ENCODE assay signal across 24 cellular contexts in the genomic region with DNA sequence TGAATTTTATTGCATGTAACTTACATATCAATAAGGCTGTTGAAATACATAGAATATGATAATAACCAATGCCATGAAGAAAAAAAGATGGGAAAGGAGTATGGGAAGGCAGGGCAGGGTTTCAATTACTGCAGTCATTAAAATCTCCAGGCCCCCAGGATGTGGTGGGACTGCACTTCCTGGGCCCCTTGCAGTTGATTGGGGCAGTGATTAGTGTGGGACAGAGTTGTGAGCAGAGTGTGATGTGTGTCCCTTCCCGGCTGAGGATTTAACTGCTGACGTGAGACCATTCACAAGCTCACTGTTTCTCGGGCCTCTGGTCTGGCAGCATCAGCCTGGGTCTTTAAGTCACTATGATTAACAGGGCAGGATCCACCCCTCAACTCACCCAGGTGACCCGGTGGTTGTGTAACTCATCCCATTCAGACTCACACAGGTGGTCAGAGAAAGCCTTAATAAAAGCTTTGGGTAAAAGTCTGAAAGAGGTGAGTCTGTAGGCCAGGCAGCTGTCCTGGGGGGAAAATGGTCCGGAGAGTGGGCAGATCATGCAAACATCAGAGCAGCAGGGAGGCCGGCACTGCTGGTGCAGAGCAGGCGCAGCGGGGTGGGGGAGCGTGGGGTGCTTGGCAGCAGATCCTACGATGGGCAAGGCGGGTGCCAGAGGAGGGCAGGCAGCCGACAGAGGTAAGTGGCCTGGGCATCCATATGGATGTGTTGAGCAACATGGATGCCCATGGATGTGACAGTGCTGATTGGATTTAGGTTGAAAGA. TPM values are rescaled to one million over a fixed set of nuclear protein-coding genes. Genes with fewer than 3 reads are reported as not detected.
DNase-seq lines count a peak whose midpoint lies in the region; ATAC-seq and TF ChIP-seq lines count a peak whose summit lies in the region.
"Had no signal": no experiment of that assay in that cellular context is flagged by ENCODE, and none has a peak within 500 bp of the region (broad histone marks: within the 10 kb centered on the region; RNA-seq: fewer than 3 reads in every experiment).

No MANE protein-coding gene starts in this region.

- H3K27me3 Mint-ChIP-seq in Calu3 (ENCODE audit: unreplicated experiment) = peaks cover 48% of the 10 kb centered on the region

- peak overlapping the region; percentile 60 for H3K23ac ChIP-seq in neuronal stem cell (ENCODE audit: low read depth, low read length, poor library complexity)

- intact Hi-C loops in left cardiac atrium (cut with DNase I) (no loop called here), Calu3 (cut with micrococcal nuclease; ENCODE audit: unreplicated experiment) (no loop called here)

- peak overlapping the region; percentile 30 for H3K9ac ChIP-seq in neuronal stem cell (ENCODE audit: low read depth, low read length, poor library complexity)

- H2BK120ac ChIP-seq in neuronal stem cell (ENCODE audit: low read depth, low read length) = no peak overlapping the region

- H4K8ac ChIP-seq in neuronal stem cell (ENCODE audit: low read depth, low read length) = no peak overlapping the region

- H4K91ac ChIP-seq in neuronal stem cell (ENCODE audit: low read depth, low read length, poor library complexity) = no peak overlapping the region

- H3K4me3 ChIP-seq in right atrium auricular region (no peak overlapping the region), neuronal stem cell (ENCODE audit: low read length in 2 of 2) (no peak overlapping the region)
- H3K4me3 ChIP-seq: SJSA1 had no signal

- H3K4me2 ChIP-seq in neuronal stem cell (ENCODE audit: insufficient read depth, low read length, poor library complexity, severe bottlenecking) = no peak overlapping the region

- H2AFZ ChIP-seq in neuronal stem cell (ENCODE audit: low read length) = no peak overlapping the region

- H2BK5ac ChIP-seq in neuronal stem cell (ENCODE audit: low read length) = no peak overlapping the region

- H2AK5ac ChIP-seq in neuronal stem cell (ENCODE audit: low read depth, low read length) = no peak overlapping the region

- no peak overlapping the region for H3K27ac ChIP-seq in right atrium auricular region
- H3K27ac ChIP-seq in cingulate gyrus (ENCODE audit: low read depth, low read length) = peak overlapping the region; percentile 47
- H3K27ac ChIP-seq in neuronal stem cell (replicated peaks; ENCODE audit: low read length) = no peak overlapping the region
- H3K27ac ChIP-seq: SJSA1 had no signal

- CTCF ChIA-PET in Calu3 (lab: Charles Lee) = no interaction called here

- H3K36me3 ChIP-seq in right atrium auricular region = no peaks in the 10 kb centered on the region
- no peaks in the 10 kb centered on the region for H3K36me3 ChIP-seq in neuronal stem cell (replicated peaks in 1 of 2; ENCODE audit: control insufficient read depth in 2 of 2, insufficient read depth in 2 of 2, low read length in 2 of 2)
- H3K36me3 ChIP-seq: SJSA1 had no signal

- H3K4me1 Mint-ChIP-seq in Calu3 (ENCODE audit: low read depth, unreplicated experiment) = no peaks in the 10 kb centered on the region

- H2BK12ac ChIP-seq in neuronal stem cell (ENCODE audit: low read length) = no peak overlapping the region

- no peak overlapping the region for H3K27ac Mint-ChIP-seq in Calu3 (ENCODE audit: unreplicated experiment)
- H3K27ac Mint-ChIP-seq: B cell had no signal

- TF ChIP-seq CTCF in right atrium auricular region (IDR thresholded peaks at IDR 0.05) = no peak
- TF ChIP-seq CTCF in Calu3 (IDR thresholded peaks at IDR 0.05; ENCODE audit: unreplicated experiment) = no peak

- no peaks in the 10 kb centered on the region for H3K9me3 Mint-ChIP-seq in Calu3 (ENCODE audit: low read depth, unreplicated experiment)

- H3K4me1 ChIP-seq in right atrium auricular region (no peaks in the 10 kb centered on the region), neuronal stem cell (ENCODE audit: control insufficient read depth in 2 of 2, insufficient read depth in 1 of 2, low read depth in 1 of 2, low read length in 2 of 2) (no peaks in the 10 kb centered on the region)
- H3K4me1 ChIP-seq: SJSA1 had no signal

- no peaks in the 10 kb centered on the region for H3K79me1 ChIP-seq in neuronal stem cell (ENCODE audit: low read depth, low read length)

- H3K9me3 ChIP-seq in right atrium auricular region = no peaks in the 10 kb centered on the region
- H3K9me3 ChIP-seq in neuronal stem cell (replicated peaks in 1 of 2; ENCODE audit: control insufficient read depth in 2 of 2, insufficient read depth in 1 of 2, low read depth in 1 of 2, low read length in 2 of 2) = no peaks in the 10 kb centered on the region
- H3K9me3 ChIP-seq: SJSA1 had no signal

- peak overlapping the region; percentile 42 for H3K14ac ChIP-seq in neuronal stem cell (ENCODE audit: low read length)

- no peaks in the 10 kb centered on the region for H3K36me3 Mint-ChIP-seq in Calu3 (ENCODE audit: insufficient read depth, unreplicated experiment)

- H3K4ac ChIP-seq in neuronal stem cell (ENCODE audit: low read length) = no peak overlapping the region

- DNase-seq in right atrium auricular region (ENCODE audit: low spot score) (peak; percentile 43), left cardiac atrium (no peak), neuronal stem cell (ENCODE audit: low spot score) (no peak), medulla oblongata (ENCODE audit: extremely low spot score) (no peak), Calu3 (no peak), putamen (ENCODE audit: low spot score) (no peak)
- DNase-seq: COR-L47, Karpas-422, MV-4-11, NCI-H1105 treated with DMSO at 0.1 percent for 48 hours, NCI-H2029 treated with DMSO at 0.1 percent for 48 hours, NCI-H345, NCI-H524, NCI-H82, OCI-M1 had no signal

- ATAC-seq in left cardiac atrium (no peak), GM18861 (IDR thresholded peaks at IDR 0.05; ENCODE audit: unreplicated experiment) (no peak)
- ATAC-seq: Right ventricle myocardium inferior had no signal

- H3K4me3 Mint-ChIP-seq in Calu3 (ENCODE audit: low read depth, unreplicated experiment) = no peak overlapping the region
- H3K4me3 Mint-ChIP-seq: B cell had no signal

- no TSS peak for BruUV-seq in Calu3 (replicated peaks; lab: Mats Ljungman, UMichigan)

- H3K27me3 ChIP-seq in right atrium auricular region = no peaks in the 10 kb centered on the region
- H3K27me3 ChIP-seq in neuronal stem cell (ENCODE audit: control insufficient read depth in 3 of 3, insufficient read depth in 3 of 3, low read depth in 1 of 3, low read length in 3 of 3) = no peaks in the 10 kb centered on the region

- no CpG with 5 or more reads among the region's 12 CpGs for WGBS in neuronal stem cell (ENCODE audit: extremely low coverage in 2 of 2, insufficient read length in 2 of 2, insufficient replicate concordance in 1 of 2), 2 donors

- peak overlapping the region; percentile 7 for H3K18ac ChIP-seq in neuronal stem cell (ENCODE audit: low read length)

- H2BK15ac ChIP-seq in neuronal stem cell (ENCODE audit: low read length) = no peak overlapping the region

RNA-seq across cellular contexts. Expression of a gene that starts 36.3 kb away (rescaled TPM):
- total RNA-seq in right atrium auricular region = 1 to 10 TPM in 1 of 2 donors, under 1 TPM in 1; 0.70 to 2.0 TPM
- total RNA-seq in left cardiac atrium = 1 to 10 TPM; 2.6 to 3.8 TPM
- 0.01 TPM for polyA plus RNA-seq in neuronal stem cell (2013, experiment 1 of 2)
- polyA plus RNA-seq in neuronal stem cell (2013, experiment 2 of 2) = not detected
- not detected in 2 replicates for total RNA-seq in Calu3 (2022)
- total RNA-seq: A172, G401, H1, M059J had no signal
- polyA plus RNA-seq: H1 had no signal

RNA-seq across cellular contexts. Expression of a gene that starts 43.5 kb away (rescaled TPM):
- total RNA-seq in right atrium auricular region (1 to 10 TPM; 1.8 to 5.7 TPM), left cardiac atrium (1 to 10 TPM; 4.7 to 6.0 TPM), Calu3 (2022) (1.0 and 1.6 TPM in 2 replicates)
- polyA plus RNA-seq in neuronal stem cell (2013, experiment 1 of 2) = 4.5 TPM
- 4.7 TPM for polyA plus RNA-seq in neuronal stem cell (2013, experiment 2 of 2)
